ENCODE assay signal across 8 cellular contexts in the genomic region with DNA sequence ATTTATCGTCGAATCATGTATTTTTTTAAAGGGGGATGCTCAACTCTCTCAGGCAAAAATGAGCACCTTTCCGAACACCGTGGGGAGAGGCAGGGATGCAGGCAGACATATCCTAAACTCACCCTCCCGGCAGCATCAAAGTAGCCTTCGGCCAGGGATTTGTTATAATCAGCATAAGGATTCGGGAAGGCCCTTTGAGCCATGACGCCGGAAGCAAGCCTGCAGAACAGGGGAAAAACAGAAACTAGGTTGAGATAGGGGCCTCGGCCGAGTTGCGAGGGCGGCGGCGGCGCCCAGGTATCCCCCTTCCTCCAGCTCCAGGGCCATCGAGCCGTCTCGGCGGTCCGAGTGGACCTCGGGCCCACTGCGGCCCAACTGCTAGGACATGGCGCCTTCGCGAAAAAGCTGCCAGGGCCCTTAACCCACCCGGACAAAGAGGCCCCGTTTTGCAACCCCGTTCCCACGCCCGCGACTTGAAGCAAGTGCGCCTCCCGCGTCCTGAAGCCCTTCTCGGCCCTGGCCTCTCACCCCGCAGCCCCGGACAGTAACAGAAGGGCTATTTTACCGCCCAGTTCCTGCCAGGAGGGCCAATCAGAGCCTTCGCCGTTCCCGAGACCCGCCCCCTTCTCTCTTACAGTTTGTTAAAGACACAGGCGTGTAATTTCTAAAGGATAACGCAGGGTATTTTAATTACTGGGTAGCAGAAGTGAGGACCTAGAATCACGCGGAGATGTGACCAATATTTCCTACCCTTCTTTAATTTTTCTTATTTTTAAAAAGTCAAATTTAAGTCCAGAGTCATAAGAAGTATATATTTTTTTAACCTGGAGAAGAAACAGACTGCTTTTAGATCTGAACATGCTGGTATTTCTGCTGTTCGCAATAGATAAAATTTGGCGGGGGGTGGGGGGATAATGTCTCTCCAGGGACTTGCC. TPM values are rescaled to one million over a fixed set of nuclear protein-coding genes. Genes with fewer than 3 reads are reported as not detected.
DNase-seq lines count a peak whose midpoint lies in the region; TF ChIP-seq lines count a peak whose summit lies in the region.

A gene with protein sequence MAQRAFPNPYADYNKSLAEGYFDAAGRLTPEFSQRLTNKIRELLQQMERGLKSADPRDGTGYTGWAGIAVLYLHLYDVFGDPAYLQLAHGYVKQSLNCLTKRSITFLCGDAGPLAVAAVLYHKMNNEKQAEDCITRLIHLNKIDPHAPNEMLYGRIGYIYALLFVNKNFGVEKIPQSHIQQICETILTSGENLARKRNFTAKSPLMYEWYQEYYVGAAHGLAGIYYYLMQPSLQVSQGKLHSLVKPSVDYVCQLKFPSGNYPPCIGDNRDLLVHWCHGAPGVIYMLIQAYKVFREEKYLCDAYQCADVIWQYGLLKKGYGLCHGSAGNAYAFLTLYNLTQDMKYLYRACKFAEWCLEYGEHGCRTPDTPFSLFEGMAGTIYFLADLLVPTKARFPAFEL (minus strand): TSS at position 566 of the 935 bp plus-strand sequence. CDS start 363 bp downstream, at position 203.

- TF ChIP-seq CTCF in fibroblast of villous mesenchyme (IDR thresholded peaks at IDR 0.05; ENCODE audit: insufficient read depth, low read depth, low read length) (no peak), neural cell (IDR thresholded peaks at IDR 0.05; ENCODE audit: poor library complexity, severe bottlenecking) (peak; percentile 28), stomach (IDR thresholded peaks at IDR 0.05) (no peak)

- H3K27ac ChIP-seq in neural cell (ENCODE audit: low read length): peak within 1 kb of the TSS; percentile 64
- H3K27ac ChIP-seq in stomach: peak within 1 kb of the TSS; percentile 60 to 88 (median 80)

- no peaks in the 10 kb centered on the region for H3K9me2 ChIP-seq in neural cell (ENCODE audit: insufficient read depth, low read length)

- TF ChIP-seq EP300 in neural cell (conservative IDR thresholded peaks at IDR 0.05; ENCODE audit: poor library complexity, severe bottlenecking): peak; percentile 12
- no peak for TF ChIP-seq EP300 in stomach (IDR thresholded peaks at IDR 0.05)

- DNase-seq in ELR (ENCODE audit: low read depth) (peak; percentile 94), H7 (peak; percentile 90), M059J (ENCODE audit: low read depth) (peak; percentile 89), SIG-M5 treated with dmso at 0.1 percent for 504 hours (lab: John Stamatoyannopoulos, UW; ENCODE audit: unreplicated experiment) (peak; percentile 91), activated gamma-delta T cell treated with Interleukin-2 at 50 U/mL for 16 hours (peak; percentile 80), fibroblast of villous mesenchyme (ENCODE audit: low read depth) (peak; percentile 89), stomach (peak; percentile 92)

- peak within 1 kb of the TSS; percentile 87 for H3K4me2 ChIP-seq in neural cell (ENCODE audit: low read length)

- no peaks in the 10 kb centered on the region for H3F3A ChIP-seq in neural cell (ENCODE audit: insufficient read depth, low read length, poor library complexity, severe bottlenecking)

- H3K9ac ChIP-seq in neural cell (ENCODE audit: low read length): peak within 1 kb of the TSS; percentile 90

- peak in 2 of 4 donors; percentile 8 to 18 for TF ChIP-seq POLR2A in stomach (IDR thresholded peaks at IDR 0.05)

- 0 to 1% (median 0%) methylated on average over 32 to 49 of the region's 49 CpGs for WGBS in stomach, 5 donors

- no peak for TF ChIP-seq RAD21 in neural cell (conservative IDR thresholded peaks at IDR 0.05)

- intact Hi-C loops in stomach (cut with DNase I; ENCODE audit: low total_unique reads): no loop called here

- peaks cover 12% of the 10 kb centered on the region for H3K79me2 ChIP-seq in neural cell (replicated peaks; ENCODE audit: insufficient read depth, low read length)

- H4K20me1 ChIP-seq in neural cell (ENCODE audit: insufficient read depth): no peaks in the 10 kb centered on the region

- H2AFZ ChIP-seq in neural cell (ENCODE audit: low read depth, low read length): peak within 1 kb of the TSS; percentile 87

- H3K36me3 ChIP-seq in H7 (replicated peaks; ENCODE audit: control insufficient read depth, insufficient read depth, low read length) (peaks cover 2% of the 10 kb centered on the region; the same call in 1 of the 2 replicates), neural cell (ENCODE audit: insufficient read depth, low read length) (peaks cover 8% of the 10 kb centered on the region), stomach (peaks cover 6 to 14% (median 12%) of the 10 kb centered on the region in 4 donors)

- H3K4me3 ChIP-seq in H7 (ENCODE audit: insufficient read depth, low read depth, low read length): peak within 1 kb of the TSS; percentile 74
- H3K4me3 ChIP-seq in fibroblast of villous mesenchyme (ENCODE audit: low read depth, low read length): peak within 1 kb of the TSS; percentile 70
- H3K4me3 ChIP-seq in neural cell (ENCODE audit: low read length): peak within 1 kb of the TSS; percentile 80
- peak within 1 kb of the TSS; percentile 68 to 85 (median 76) for H3K4me3 ChIP-seq in stomach

- peaks cover 7 to 32% (median 22%) of the 10 kb centered on the region in 4 donors for H3K4me1 ChIP-seq in stomach

- H3K27me3 ChIP-seq in H7 (ENCODE audit: control insufficient read depth, insufficient read depth, low read length) (no peaks in the 10 kb centered on the region), neural cell (ENCODE audit: insufficient read depth, low read depth, low read length) (no peaks in the 10 kb centered on the region), stomach (no peaks in the 10 kb centered on the region)

- H3K9me3 ChIP-seq in neural cell (ENCODE audit: low read length): no peaks in the 10 kb centered on the region
- no peaks in the 10 kb centered on the region for H3K9me3 ChIP-seq in stomach

TF ChIP-seq in neural cell, 6 proteins besides CTCF, POLR2A, EP300 and RAD21:
- TF ChIP-seq MXI1 (conservative IDR thresholded peaks at IDR 0.05; ENCODE audit: poor library complexity, severe bottlenecking) (peak; percentile 55), EZH2 (IDR thresholded peaks at IDR 0.05; ENCODE audit: borderline replicate concordance, insufficient read depth, low read length, poor library complexity, severe bottlenecking) (no peak), POLR2AphosphoS5 (IDR thresholded peaks at IDR 0.05) (peak; percentile 82), SMC3 (conservative IDR thresholded peaks at IDR 0.05; ENCODE audit: poor library complexity) (no peak), TAF1 (IDR thresholded peaks at IDR 0.05; ENCODE audit: low read depth) (peak; percentile 81)
- TF ChIP-seq, protein P1, sequence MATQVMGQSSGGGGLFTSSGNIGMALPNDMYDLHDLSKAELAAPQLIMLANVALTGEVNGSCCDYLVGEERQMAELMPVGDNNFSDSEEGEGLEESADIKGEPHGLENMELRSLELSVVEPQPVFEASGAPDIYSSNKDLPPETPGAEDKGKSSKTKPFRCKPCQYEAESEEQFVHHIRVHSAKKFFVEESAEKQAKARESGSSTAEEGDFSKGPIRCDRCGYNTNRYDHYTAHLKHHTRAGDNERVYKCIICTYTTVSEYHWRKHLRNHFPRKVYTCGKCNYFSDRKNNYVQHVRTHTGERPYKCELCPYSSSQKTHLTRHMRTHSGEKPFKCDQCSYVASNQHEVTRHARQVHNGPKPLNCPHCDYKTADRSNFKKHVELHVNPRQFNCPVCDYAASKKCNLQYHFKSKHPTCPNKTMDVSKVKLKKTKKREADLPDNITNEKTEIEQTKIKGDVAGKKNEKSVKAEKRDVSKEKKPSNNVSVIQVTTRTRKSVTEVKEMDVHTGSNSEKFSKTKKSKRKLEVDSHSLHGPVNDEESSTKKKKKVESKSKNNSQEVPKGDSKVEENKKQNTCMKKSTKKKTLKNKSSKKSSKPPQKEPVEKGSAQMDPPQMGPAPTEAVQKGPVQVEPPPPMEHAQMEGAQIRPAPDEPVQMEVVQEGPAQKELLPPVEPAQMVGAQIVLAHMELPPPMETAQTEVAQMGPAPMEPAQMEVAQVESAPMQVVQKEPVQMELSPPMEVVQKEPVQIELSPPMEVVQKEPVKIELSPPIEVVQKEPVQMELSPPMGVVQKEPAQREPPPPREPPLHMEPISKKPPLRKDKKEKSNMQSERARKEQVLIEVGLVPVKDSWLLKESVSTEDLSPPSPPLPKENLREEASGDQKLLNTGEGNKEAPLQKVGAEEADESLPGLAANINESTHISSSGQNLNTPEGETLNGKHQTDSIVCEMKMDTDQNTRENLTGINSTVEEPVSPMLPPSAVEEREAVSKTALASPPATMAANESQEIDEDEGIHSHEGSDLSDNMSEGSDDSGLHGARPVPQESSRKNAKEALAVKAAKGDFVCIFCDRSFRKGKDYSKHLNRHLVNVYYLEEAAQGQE (IDR thresholded peaks at IDR 0.05; ENCODE audit: borderline replicate concordance): peak; percentile 84

RNA-seq across cellular contexts. Expression of the gene that starts here (rescaled TPM):
- 18.8 and 24.5 TPM in 2 replicates for total RNA-seq in H7 (2014; rRNA removed; shearing (Covaris generic))
- total RNA-seq in M059J (2014; rRNA removed; shearing (Covaris generic)): 28.0 and 46.6 TPM in 2 replicates
- 33.8 and 42.3 TPM in 2 replicates for total RNA-seq in fibroblast of villous mesenchyme
- polyA plus RNA-seq in neural cell: 74.0 and 76.7 TPM in 2 replicates
- 69.9 and 83.3 TPM in 2 replicates for polyA minus RNA-seq in neural cell
- total RNA-seq in stomach: 10 to 100 TPM in 4 of 5 donors, under 1 TPM in 1; 0.87 to 49.6 (median 42.9) TPM
- polyA plus RNA-seq in stomach: 10 to 100 TPM; 10.7 to 14.8 (median 13.2) TPM

Comparison
In these comparisons a context has a peak if more than half of its experiments do, and no peak if none do; other contexts are left out.
1. Peak in every context shown above with its lines: DNase-seq, H3K4me3 ChIP-seq and H3K27ac ChIP-seq.